Comparison of ENCODE assay signal across 8 cellular contexts in genomic region chr2:73283545-73284295, GRCh38. TPM values are rescaled to one million over a fixed set of nuclear protein-coding genes. Genes with fewer than 3 reads are reported as not detected.
A peak's percentile ranks its signal among the peaks of the same experiment; 100 is the strongest.
DNase-seq lines count a peak whose midpoint lies in the region; ATAC-seq, FAIRE-seq and TF ChIP-seq lines count a peak whose summit lies in the region.

No MANE protein-coding gene starts in this region.

- H3K4me1 Mint-ChIP-seq in T-helper 17 cell: peaks cover 17% of the 10 kb centered on the region
- peaks cover 10% of the 10 kb centered on the region for H3K4me1 Mint-ChIP-seq in nephron progenitor cell

- no peak for FAIRE-seq in endothelial cell of umbilical vein (lab: Jason Lieb, UNC)

- TF ChIP-seq POLR2A in endothelial cell of umbilical vein (IDR thresholded peaks at IDR 0.05; ENCODE audit: low read depth, low read length): no peak

- H3K9me3 Mint-ChIP-seq in nephron progenitor cell: no peaks in the 10 kb centered on the region

- H3K27ac Mint-ChIP-seq in T-helper 17 cell: no peak overlapping the region
- H3K27ac Mint-ChIP-seq in nephron progenitor cell: no peak overlapping the region

- intact Hi-C loops in endothelial cell of umbilical vein (cut with micrococcal nuclease): no loop called here

- POLR2A ChIA-PET in AG04449 (lab: Yijun Ruan, JAX) (no interaction called here), endothelial cell of umbilical vein (lab: Charles Lee) (no interaction called here)

- H3K9me3 ChIP-seq in T-helper 17 cell (ENCODE audit: control insufficient read depth, low read length, poor library complexity, severe bottlenecking) (no peaks in the 10 kb centered on the region), endothelial cell of umbilical vein (replicated peaks; ENCODE audit: control insufficient read depth, insufficient read depth, low read length) (no peaks in the 10 kb centered on the region)

- peak overlapping the region; percentile 64 for H3K4me3 ChIP-seq in AG04449 (ENCODE audit: low read depth, low read length)
- peak overlapping the region; percentile 22 to 41 (median 37) for H3K4me3 ChIP-seq in endothelial cell of umbilical vein (replicated peaks in 1 of 3; ENCODE audit: insufficient read depth in 1 of 3, low read depth in 1 of 3, low read length in 3 of 3)

- no TSS peak for BruUV-seq in endothelial cell of umbilical vein (replicated peaks; lab: Mats Ljungman, UMichigan)

- H3K36me3 ChIP-seq in endothelial cell of umbilical vein (ENCODE audit: control insufficient read depth in 2 of 2, extremely low read depth in 1 of 2, insufficient read depth in 2 of 2, low read length in 2 of 2): no peaks in the 10 kb centered on the region

- dilution Hi-C loops in endothelial cell of umbilical vein (cut with MboI; ENCODE audit: extremely low pct_ligation_motif_present, low sequenced_read_pairs): no loop called here

- no peaks in the 10 kb centered on the region for H3K79me2 ChIP-seq in endothelial cell of umbilical vein (ENCODE audit: control insufficient read depth, insufficient read depth, low read length)

- no peak overlapping the region for H3K27ac ChIP-seq in endothelial cell of umbilical vein (ENCODE audit: insufficient read depth, low read depth, low read length)

- H3K9ac ChIP-seq in endothelial cell of umbilical vein (replicated peaks; ENCODE audit: extremely low read depth, insufficient read depth, low read length): no peak overlapping the region

- H3K36me3 Mint-ChIP-seq in T-helper 17 cell (ENCODE audit: low read depth) (peaks cover 5% of the 10 kb centered on the region), nephron progenitor cell (ENCODE audit: low read depth) (no peaks in the 10 kb centered on the region)

- H3K9me1 ChIP-seq in endothelial cell of umbilical vein (replicated peaks; ENCODE audit: control insufficient read depth, extremely low read depth, insufficient read depth, low read length): no peaks in the 10 kb centered on the region

- H3K4me1 ChIP-seq in endothelial cell of umbilical vein (ENCODE audit: control insufficient read depth, extremely low read depth, insufficient read depth, low read length): peaks cover 4% of the 10 kb centered on the region

- peak overlapping the region; percentile 65 for H2AFZ ChIP-seq in endothelial cell of umbilical vein (ENCODE audit: low read depth, low read length)

- H3K27me3 ChIP-seq in endothelial cell of umbilical vein (ENCODE audit: control insufficient read depth in 2 of 2, insufficient read depth in 2 of 2, low read length in 2 of 2): peaks cover 25 to 42% of the 10 kb centered on the region in 2 experiments

- ATAC-seq in GM18867 (IDR thresholded peaks at IDR 0.05; ENCODE audit: unreplicated experiment) (peak; percentile 24), HG03103 (IDR thresholded peaks at IDR 0.05; ENCODE audit: low read depth, unreplicated experiment) (peak; percentile 4), T-helper 17 cell (peak; percentile 23), GM18870 (IDR thresholded peaks at IDR 0.05; ENCODE audit: unreplicated experiment) (no peak)

- H3K27me3 Mint-ChIP-seq in T-helper 17 cell (peaks cover 26% of the 10 kb centered on the region), nephron progenitor cell (ENCODE audit: low read depth, poor library complexity) (peaks cover 73% of the 10 kb centered on the region)

- H4K20me1 ChIP-seq in endothelial cell of umbilical vein (replicated peaks; ENCODE audit: control insufficient read depth, extremely low read depth, insufficient read depth, low read length): no peaks in the 10 kb centered on the region

- DNase-seq in AG04449 (ENCODE audit: low read depth, low spot score) (no peak), T-helper 17 cell (no peak), endothelial cell of umbilical vein (ENCODE audit: low read depth, low spot score) (no peak), nephron progenitor cell (no peak), NCI-H510A treated with DMSO at 0.1 percent for 48 hours (lab: John Stamatoyannopoulos, UW) (no peak)

- no peak for TF ChIP-seq CTCF in AG04449 (IDR thresholded peaks at IDR 0.05; ENCODE audit: insufficient read depth, low read length, missing control alignments)
- TF ChIP-seq CTCF in endothelial cell of umbilical vein (IDR thresholded peaks at IDR 0.05; ENCODE audit: extremely low read depth in 1 of 2, insufficient read depth in 1 of 2, low read depth in 1 of 2, low read length in 2 of 2): no peak
- no peak for TF ChIP-seq CTCF in nephron progenitor cell (IDR thresholded peaks at IDR 0.05)

- H3K4me3 Mint-ChIP-seq in T-helper 17 cell (peak overlapping the region; percentile 87), nephron progenitor cell (peak overlapping the region; percentile 79)

- CTCF ChIA-PET in AG04449 (lab: Yijun Ruan, JAX) (no interaction called here), endothelial cell of umbilical vein (lab: Charles Lee) (no interaction called here)

- peak overlapping the region; percentile 65 for H3K4me2 ChIP-seq in endothelial cell of umbilical vein (ENCODE audit: insufficient read depth, low read length)

TF ChIP-seq in endothelial cell of umbilical vein, 7 proteins besides CTCF, POLR2A, EP300 and RAD21:
- no peak for TF ChIP-seq MYC (IDR thresholded peaks at IDR 0.05; ENCODE audit: low read depth, low read length)
- TF ChIP-seq EZH2 (IDR thresholded peaks at IDR 0.05; ENCODE audit: borderline replicate concordance, low read depth, low read length, severe bottlenecking): peak; percentile 20

RNA-seq across cellular contexts. Expression of gene FBXO41, which starts 0.6 kb away (rescaled TPM):
- 10 to 100 TPM; 13.3 to 13.5 TPM for total RNA-seq in T-helper 17 cell
- total RNA-seq in endothelial cell of umbilical vein: 1.2 and 1.5 TPM in 2 replicates
- 0.88 and 0.94 TPM in 2 replicates for polyA plus RNA-seq in endothelial cell of umbilical vein
- polyA plus RNA-seq in endothelial cell of umbilical vein (2011; cell fraction: cytosol; rRNA removed): 0.39 and 0.45 TPM in 2 replicates
- polyA plus RNA-seq in endothelial cell of umbilical vein (2011; cell fraction: nucleus; rRNA removed): 1.8 and 2.4 TPM in 2 replicates
- 1.8 and 3.2 TPM in 2 replicates for polyA plus RNA-seq in endothelial cell of umbilical vein (2012)
- polyA minus RNA-seq in endothelial cell of umbilical vein: 0.83 and 1.4 TPM in 2 replicates
- polyA minus RNA-seq in endothelial cell of umbilical vein (2011; cell fraction: cytosol; rRNA and poly(A)+ RNA removed): 7.4 TPM
- 0.67 and 1.2 TPM in 2 replicates for polyA minus RNA-seq in endothelial cell of umbilical vein (2011; cell fraction: nucleus; rRNA and poly(A)+ RNA removed)

RNA-seq across cellular contexts. Expression of gene EGR4, which starts 9.6 kb away (rescaled TPM):
- total RNA-seq in T-helper 17 cell (under 1 TPM; 0.52 to 0.70 TPM), endothelial cell of umbilical vein (not detected in 2 replicates)
- polyA plus RNA-seq in endothelial cell of umbilical vein: not detected in 2 replicates
- polyA plus RNA-seq in endothelial cell of umbilical vein (2011; cell fraction: cytosol; rRNA removed): not detected in 2 replicates
- not detected in 2 replicates for polyA plus RNA-seq in endothelial cell of umbilical vein (2011; cell fraction: nucleus; rRNA removed)
- polyA plus RNA-seq in endothelial cell of umbilical vein (2012): not detected in 2 replicates
- polyA minus RNA-seq in endothelial cell of umbilical vein: not detected in 2 replicates
- polyA minus RNA-seq in endothelial cell of umbilical vein (2011; cell fraction: cytosol; rRNA and poly(A)+ RNA removed): not detected
- not detected in 2 replicates for polyA minus RNA-seq in endothelial cell of umbilical vein (2011; cell fraction: nucleus; rRNA and poly(A)+ RNA removed)

RNA-seq across cellular contexts. Expression of gene CCT7, which starts 49.6 kb away (rescaled TPM):
- total RNA-seq in T-helper 17 cell (100 to 1,000 TPM; 132 to 152 TPM), endothelial cell of umbilical vein (362 and 389 TPM in 2 replicates)
- 317 and 343 TPM in 2 replicates for polyA plus RNA-seq in endothelial cell of umbilical vein
- polyA plus RNA-seq in endothelial cell of umbilical vein (2011; cell fraction: cytosol; rRNA removed): 304 and 311 TPM in 2 replicates
- 134 and 184 TPM in 2 replicates for polyA plus RNA-seq in endothelial cell of umbilical vein (2011; cell fraction: nucleus; rRNA removed)
- 406 and 507 TPM in 2 replicates for polyA plus RNA-seq in endothelial cell of umbilical vein (2012)
- polyA minus RNA-seq in endothelial cell of umbilical vein: 347 and 391 TPM in 2 replicates
- polyA minus RNA-seq in endothelial cell of umbilical vein (2011; cell fraction: cytosol; rRNA and poly(A)+ RNA removed): 259 TPM
- polyA minus RNA-seq in endothelial cell of umbilical vein (2011; cell fraction: nucleus; rRNA and poly(A)+ RNA removed): 59.8 and 83.0 TPM in 2 replicates

RNA-seq across cellular contexts. Expression of gene PRADC1, which starts 50.7 kb away (rescaled TPM):
- 1 to 10 TPM; 4.7 to 5.9 TPM for total RNA-seq in T-helper 17 cell
- 19.6 and 21.8 TPM in 2 replicates for total RNA-seq in endothelial cell of umbilical vein
- 32.7 and 42.6 TPM in 2 replicates for polyA plus RNA-seq in endothelial cell of umbilical vein
- 24.5 and 24.6 TPM in 2 replicates for polyA plus RNA-seq in endothelial cell of umbilical vein (2011; cell fraction: cytosol; rRNA removed)
- 9.0 and 9.3 TPM in 2 replicates for polyA plus RNA-seq in endothelial cell of umbilical vein (2011; cell fraction: nucleus; rRNA removed)
- 21.0 and 22.8 TPM in 2 replicates for polyA plus RNA-seq in endothelial cell of umbilical vein (2012)
- 13.7 and 17.4 TPM in 2 replicates for polyA minus RNA-seq in endothelial cell of umbilical vein
- 14.7 TPM for polyA minus RNA-seq in endothelial cell of umbilical vein (2011; cell fraction: cytosol; rRNA and poly(A)+ RNA removed)
- 4.0 and 5.1 TPM in 2 replicates for polyA minus RNA-seq in endothelial cell of umbilical vein (2011; cell fraction: nucleus; rRNA and poly(A)+ RNA removed)
